ENCODE assay signal across 18 cellular contexts in genomic region chr22:48208894-48209293, GRCh38.
"Had no signal": no experiment of that assay in that cellular context is flagged by ENCODE, and none has a peak within 500 bp of the region (broad histone marks: within the 10 kb centered on the region; RNA-seq: fewer than 3 reads in every experiment).

No MANE protein-coding gene starts in this region.

- ATAC-seq: gastrocnemius medialis; left lung; natural killer cell; psoas muscle; right cardiac atrium; stimulated activated effector memory CD8-positive, alpha-beta T cell treated with anti-CD3 and anti-CD28 coated beads, Interleukin-12 subunit alpha, Interleukin-12 subunit beta, amount 100 ng/mL, for 72 hours had no signal

- H3K27ac ChIP-seq: gastrocnemius medialis, left lung, psoas muscle, sigmoid colon, testis, tibial artery, vagina had no signal

- H3K36me3 ChIP-seq: gastrocnemius medialis, left lung, sigmoid colon, tibial artery, vagina had no signal

- H3K9me3 ChIP-seq: gastrocnemius medialis, left lung, psoas muscle, sigmoid colon, testis, tibial artery, vagina had no signal

- DNase-seq: cerebellar nuclear complex; cortex of kidney; effector CD4-positive, alpha-beta T cell; foreskin fibroblast; gastrocnemius medialis; natural killer cell; psoas muscle; right cardiac atrium; sigmoid colon; stimulated activated CD4-positive, alpha-beta T cell treated with anti-CD3 and anti-CD28 coated beads, Interleukin-2, amount 100 ng/mL, for 24 hours; stimulated activated CD4-positive, alpha-beta T cell treated with anti-CD3 and anti-CD28 coated beads, Interleukin-4, amount 100 ng/mL, for 24 hours; stimulated activated naive CD4-positive, alpha-beta T cell treated with Interleukin-2 at 50 U/mL for 16 hours; substantia nigra; tibial artery had no signal

- H3K4me3 ChIP-seq: gastrocnemius medialis, left lung, psoas muscle, sigmoid colon, testis, tibial artery, vagina had no signal

- H3K27me3 ChIP-seq: gastrocnemius medialis, testis, tibial artery, vagina had no signal

- H3K4me1 ChIP-seq: gastrocnemius medialis, left lung, psoas muscle, sigmoid colon, testis, tibial artery, vagina had no signal
